11 cellular contexts compared by ENCODE assay signal in the genomic region with DNA sequence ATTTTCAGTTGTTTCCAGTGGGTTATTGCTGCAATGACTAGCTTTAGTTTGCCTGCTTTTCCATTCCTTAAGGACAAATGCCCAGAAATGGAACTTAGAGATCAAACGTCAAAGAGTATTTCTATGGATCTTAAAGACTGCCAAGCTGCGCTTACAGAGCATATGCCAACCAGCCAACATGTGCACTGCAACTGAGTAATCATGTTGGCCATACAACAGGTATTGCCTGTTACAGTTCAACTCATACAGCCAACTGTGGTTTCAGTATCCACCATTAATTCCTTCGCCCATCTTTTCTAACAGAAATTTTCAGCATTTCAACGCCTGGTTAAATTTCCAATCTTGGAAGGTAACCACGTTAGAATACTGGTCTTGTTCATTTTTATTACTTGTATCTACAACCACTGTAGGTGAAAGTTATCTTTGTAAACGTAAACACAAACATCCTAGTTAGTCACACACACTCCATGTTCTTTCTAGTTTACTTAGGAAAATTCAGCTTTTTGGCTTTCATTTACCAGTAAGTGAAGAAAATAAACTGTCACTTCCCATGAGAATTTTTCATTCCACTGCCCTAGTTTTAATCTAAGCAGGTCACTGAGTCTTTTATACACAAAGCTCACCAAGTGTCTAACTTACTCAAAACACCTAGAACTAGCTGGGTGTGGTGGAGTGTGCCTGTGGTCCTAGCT. TPM values are rescaled to one million over a fixed set of nuclear protein-coding genes. Genes with fewer than 3 reads are reported as not detected.
DNase-seq lines count a peak whose midpoint lies in the region; ATAC-seq and TF ChIP-seq lines count a peak whose summit lies in the region.
"Had no signal": no experiment of that assay in that cellular context is flagged by ENCODE, and none has a peak within 500 bp of the region (broad histone marks: within the 10 kb centered on the region; RNA-seq: fewer than 3 reads in every experiment).

No MANE protein-coding gene starts in this region.

- POLR2A ChIA-PET in OCI-LY7 (lab: Charles Lee), result interaction anchor here (1.2 kb wide), 1 partner anchor 27 kb away, joined by 4 read pairs; no protein-coding TSS in a partner anchor

- ATAC-seq in activated T-cell treated with anti-CD3 and anti-CD28 coated beads, Interleukin-2, amount 50 U/mL, for 4 hours, result no peak

- peak overlapping the region; percentile 57 for H3K27ac Mint-ChIP-seq in endothelial cell (ENCODE audit: unreplicated experiment)
- H3K27ac Mint-ChIP-seq: dendritic cell treated with granulocyte-macrophage colony-stimulating factor and Interleukin-4, amounts not matched to agents 40 ng/mL and 50 ng/mL, for 4 days had no signal

- TF ChIP-seq CTCF in OCI-LY7 (conservative IDR thresholded peaks at IDR 0.05; ENCODE audit: low read length) (no peak), endothelial cell (IDR thresholded peaks at IDR 0.05; ENCODE audit: unreplicated experiment) (no peak), right atrium auricular region (IDR thresholded peaks at IDR 0.05) (no peak), suprapubic skin (IDR thresholded peaks at IDR 0.05) (no peak)

- H3K4me1 ChIP-seq in OCI-LY7 (ENCODE audit: insufficient read depth, low read length, poor library complexity, severe bottlenecking) (peaks cover 57% of the 10 kb centered on the region), skeletal muscle satellite cell (ENCODE audit: control insufficient read depth, insufficient read depth, low read length) (peaks cover 33% of the 10 kb centered on the region), right atrium auricular region (peaks cover 0 to 35% of the 10 kb centered on the region in 2 donors), suprapubic skin (peaks cover 40% of the 10 kb centered on the region)

- CTCF ChIA-PET in OCI-LY7 (lab: Charles Lee; ENCODE audit: unreplicated experiment), result no interaction called here

- DNase-seq in activated T-cell treated with anti-CD3 and anti-CD28 coated beads, Interleukin-2, amount 50 U/mL, for 4 hours, result no peak
- DNase-seq in activated T-cell treated with anti-CD3 and anti-CD28 coated beads, Interleukin-2, amount 50 U/mL, for 1 hour, result no peak
- DNase-seq in OCI-LY7 (ENCODE audit: low spot score) (no peak), endothelial cell (ENCODE audit: low spot score) (no peak), right atrium auricular region (ENCODE audit: low spot score) (no peak), suprapubic skin (ENCODE audit: low spot score in 2 of 2) (no peak)
- no peak for DNase-seq in activated CD4-positive, CD25-positive, alpha-beta regulatory T cell treated with anti-CD3 and anti-CD28 coated beads, Interleukin-2, amount 50 U/mL, for 72 hours
- DNase-seq: NCI-H187 had no signal

- H3K36me3 ChIP-seq in OCI-LY7 (ENCODE audit: insufficient read depth, low read length) (peaks cover 88% of the 10 kb centered on the region), skeletal muscle satellite cell (ENCODE audit: insufficient read depth, low read length) (peaks cover 85% of the 10 kb centered on the region), right atrium auricular region (peaks cover 76% of the 10 kb centered on the region), suprapubic skin (peaks cover 73% of the 10 kb centered on the region)

- H3K36me3 Mint-ChIP-seq in activated T-cell treated with anti-CD3 and anti-CD28 coated beads, Interleukin-2, amount 50 U/mL, for 4 hours (ENCODE audit: insufficient read depth), result peaks cover 76% of the 10 kb centered on the region
- H3K36me3 Mint-ChIP-seq in endothelial cell (ENCODE audit: low read depth, unreplicated experiment), result peaks cover 42% of the 10 kb centered on the region

- H3K9me3 ChIP-seq in OCI-LY7 (ENCODE audit: low read length) (no peaks in the 10 kb centered on the region), skeletal muscle satellite cell (replicated peaks; ENCODE audit: low read length) (no peaks in the 10 kb centered on the region), right atrium auricular region (no peaks in the 10 kb centered on the region), suprapubic skin (no peaks in the 10 kb centered on the region)

- H3K27ac ChIP-seq in OCI-LY7 (ENCODE audit: low read depth, low read length, poor library complexity, severe bottlenecking) (no peak overlapping the region), right atrium auricular region (peak overlapping the region in 1 of 2 donors; percentile 8), suprapubic skin (no peak overlapping the region)

- H3K4me3 ChIP-seq in OCI-LY7 (ENCODE audit: low read depth, low read length, poor library complexity, severe bottlenecking), result peak overlapping the region; percentile 100
- H3K4me3 ChIP-seq in skeletal muscle satellite cell (ENCODE audit: low read length), result peak overlapping the region; percentile 35
- no peak overlapping the region for H3K4me3 ChIP-seq in right atrium auricular region
- H3K4me3 ChIP-seq in suprapubic skin, result no peak overlapping the region

- TSS peak; percentile 5 for BruUV-seq in OCI-LY7 (replicated peaks; lab: Mats Ljungman, UMichigan)

- peaks cover 42% of the 10 kb centered on the region for H3K4me1 Mint-ChIP-seq in activated T-cell treated with anti-CD3 and anti-CD28 coated beads, Interleukin-2, amount 50 U/mL, for 4 hours (ENCODE audit: low read depth)
- H3K4me1 Mint-ChIP-seq in endothelial cell (ENCODE audit: unreplicated experiment), result peaks cover 30% of the 10 kb centered on the region

- H3K9me3 Mint-ChIP-seq in activated T-cell treated with anti-CD3 and anti-CD28 coated beads, Interleukin-2, amount 50 U/mL, for 4 hours, result no peaks in the 10 kb centered on the region
- H3K9me3 Mint-ChIP-seq in endothelial cell (ENCODE audit: unreplicated experiment), result no peaks in the 10 kb centered on the region
- H3K9me3 Mint-ChIP-seq: dendritic cell treated with granulocyte-macrophage colony-stimulating factor and Interleukin-4, amounts not matched to agents 40 ng/mL and 50 ng/mL, for 4 days; memory B cell had no signal

- WGBS in suprapubic skin, result 69% methylated on average over 6 of the region's 6 CpGs

- H4K20me1 ChIP-seq in OCI-LY7 (ENCODE audit: insufficient read depth, low read length), result peaks cover 55% of the 10 kb centered on the region

- peak overlapping the region; percentile 98 for H3K4me3 Mint-ChIP-seq in activated T-cell treated with anti-CD3 and anti-CD28 coated beads, Interleukin-2, amount 50 U/mL, for 4 hours
- H3K4me3 Mint-ChIP-seq in endothelial cell (ENCODE audit: unreplicated experiment), result peak overlapping the region; percentile 38
- H3K4me3 Mint-ChIP-seq: dendritic cell treated with granulocyte-macrophage colony-stimulating factor and Interleukin-4, amounts not matched to agents 40 ng/mL and 50 ng/mL, for 4 days; memory B cell had no signal

- no peaks in the 10 kb centered on the region for H3K9me2 ChIP-seq in OCI-LY7 (ENCODE audit: insufficient read depth, low read length)

- intact Hi-C loops in OCI-LY7 (cut with micrococcal nuclease; ENCODE audit: unreplicated experiment), result no loop called here

- no peak for TF ChIP-seq EP300 in suprapubic skin (IDR thresholded peaks at IDR 0.05)

- H3K9ac ChIP-seq in skeletal muscle satellite cell (ENCODE audit: low read depth, low read length), result no peak overlapping the region

- no peaks in the 10 kb centered on the region for H3K27me3 ChIP-seq in skeletal muscle satellite cell (ENCODE audit: control insufficient read depth, insufficient read depth, low read length)
- H3K27me3 ChIP-seq in right atrium auricular region, result no peaks in the 10 kb centered on the region
- no peaks in the 10 kb centered on the region for H3K27me3 ChIP-seq in suprapubic skin

- H2AFZ ChIP-seq in OCI-LY7 (ENCODE audit: low read length), result no peak overlapping the region

- H3K79me2 ChIP-seq in OCI-LY7 (ENCODE audit: insufficient read depth, low read depth, low read length), result peaks cover 52% of the 10 kb centered on the region

- no peaks in the 10 kb centered on the region for H3K27me3 Mint-ChIP-seq in activated T-cell treated with anti-CD3 and anti-CD28 coated beads, Interleukin-2, amount 50 U/mL, for 4 hours (ENCODE audit: low read depth)
- peaks cover 9% of the 10 kb centered on the region for H3K27me3 Mint-ChIP-seq in endothelial cell (ENCODE audit: unreplicated experiment)
- H3K27me3 Mint-ChIP-seq: dendritic cell treated with granulocyte-macrophage colony-stimulating factor and Interleukin-4, amounts not matched to agents 40 ng/mL and 50 ng/mL, for 4 days; memory B cell had no signal

- no peak for TF ChIP-seq POLR2A in suprapubic skin (IDR thresholded peaks at IDR 0.05)

- peak overlapping the region; percentile 70 for H3K4me2 ChIP-seq in OCI-LY7 (ENCODE audit: low read length)
- H3K4me2 ChIP-seq in skeletal muscle satellite cell (ENCODE audit: low read length), result peak overlapping the region; percentile 96

RNA-seq across cellular contexts. Expression of a gene that starts 3.9 kb away (rescaled TPM):
- total RNA-seq in activated T-cell treated with anti-CD3 and anti-CD28 coated beads, Interleukin-2, amount 50 U/mL, for 4 hours, result 1,000 to 10,000 TPM; 2,424 to 2,614 (median 2,461) TPM
- total RNA-seq in OCI-LY7 (2014; rRNA removed; shearing (Covaris generic)), result 3,339 and 3,717 TPM in 2 replicates
- 2,099 and 2,324 TPM in 2 replicates for total RNA-seq in OCI-LY7 (2022)
- total RNA-seq in endothelial cell (ENCODE audit: unreplicated experiment), result 1,571 TPM
- total RNA-seq in skeletal muscle satellite cell (2012; rRNA removed), result 393 and 800 TPM in 2 replicates
- total RNA-seq in right atrium auricular region, result 100 to 1,000 TPM; 626 to 829 TPM
- 1,000 to 10,000 TPM; 1,159 to 2,367 (median 1,696) TPM for total RNA-seq in suprapubic skin

RNA-seq across cellular contexts. Expression of a gene that starts 41.0 kb away (rescaled TPM):
- total RNA-seq in activated T-cell treated with anti-CD3 and anti-CD28 coated beads, Interleukin-2, amount 50 U/mL, for 4 hours, result 1 to 10 TPM; 1.0 to 1.9 (median 1.4) TPM
- total RNA-seq in OCI-LY7 (2014; rRNA removed; shearing (Covaris generic)), result 8.9 and 11.0 TPM in 2 replicates
- 4.0 and 4.1 TPM in 2 replicates for total RNA-seq in OCI-LY7 (2022)
- total RNA-seq in endothelial cell (ENCODE audit: unreplicated experiment), result 1.8 TPM
- total RNA-seq in skeletal muscle satellite cell (2012; rRNA removed), result 0.25 and 1.3 TPM in 2 replicates
- total RNA-seq in right atrium auricular region, result 10 to 100 TPM; 45.2 to 77.4 TPM
- 1 to 10 TPM; 1.0 to 1.4 (median 1.3) TPM for total RNA-seq in suprapubic skin

Comparison
In these comparisons a context has a peak if more than half of its experiments do, and no peak if none do; other contexts are left out.
1. H3K4me3 ChIP-seq: peak in OCI-LY7 (single experiment) and skeletal muscle satellite cell (single experiment); none in right atrium auricular region (0 of 2) and suprapubic skin (single experiment).